Comparison of ENCODE assay signal across 8 cellular contexts in the genomic region with DNA sequence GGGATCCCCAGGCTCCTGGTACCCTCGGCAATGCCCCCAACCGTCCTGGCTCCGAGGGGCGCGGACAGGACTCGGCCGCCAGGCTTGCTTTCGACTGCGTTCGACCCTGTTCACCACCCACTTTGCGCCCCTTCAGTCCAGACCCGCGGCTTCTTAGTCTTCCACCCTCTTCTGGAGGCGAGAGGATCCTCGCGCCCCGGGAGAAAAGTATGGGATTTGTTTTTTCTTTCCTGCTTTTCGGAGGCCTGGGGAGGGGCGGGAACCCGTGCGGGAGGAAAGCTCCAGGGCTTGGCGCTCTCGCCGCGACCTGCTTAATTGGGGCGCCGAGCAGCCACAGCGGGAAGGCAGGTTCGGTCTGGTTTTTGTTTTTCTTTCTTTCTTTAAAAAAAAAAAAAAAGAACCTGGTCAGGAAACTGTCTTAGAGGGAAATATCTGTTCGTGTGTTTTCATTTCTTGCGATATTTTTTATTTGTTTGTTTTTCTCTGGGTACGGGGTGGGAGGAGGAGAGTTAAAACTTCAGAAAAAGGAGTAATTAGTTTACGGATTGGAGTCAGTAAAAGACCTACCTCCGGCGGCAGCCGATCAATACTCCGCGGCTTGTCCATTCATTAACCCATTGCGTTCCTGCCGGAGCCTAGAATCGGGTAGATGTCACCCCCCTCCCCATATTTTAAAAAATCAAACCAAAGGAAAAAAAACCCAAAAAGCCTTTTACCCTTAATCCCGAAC. TPM values are rescaled to one million over a fixed set of nuclear protein-coding genes. Genes with fewer than 3 reads are reported as not detected.
A peak's percentile ranks its signal among the peaks of the same experiment; 100 is the strongest.
DNase-seq lines count a peak whose midpoint lies in the region; ATAC-seq and TF ChIP-seq lines count a peak whose summit lies in the region.

No MANE protein-coding gene starts in this region.

- H3K9ac ChIP-seq in parathyroid adenoma, result no peak overlapping the region

- in situ Hi-C loops in Panc1 (cut with HindIII; ENCODE audit: low pct_unique_long_range_greater_than_20kb, low sequenced_read_pairs), result no loop called here

- no peak for ATAC-seq in Panc1

- H3K27ac Mint-ChIP-seq in CD8-positive, alpha-beta memory T cell, result peak overlapping the region in 1 of 8 donors; percentile 73

- POLR2A ChIA-PET in CD8-positive, alpha-beta memory T cell (lab: Charles Lee), result no interaction called here
- POLR2A ChIA-PET in Panc1 (lab: Charles Lee), result no interaction called here

- no peaks in the 10 kb centered on the region for H3K36me3 ChIP-seq in CD8-positive, alpha-beta memory T cell (ENCODE audit: insufficient read depth, low read length)
- H3K36me3 ChIP-seq in Panc1 (ENCODE audit: control insufficient read depth, insufficient read depth, low read length), result no peaks in the 10 kb centered on the region
- no peaks in the 10 kb centered on the region for H3K36me3 ChIP-seq in esophagus muscularis mucosa
- H3K36me3 ChIP-seq in parathyroid adenoma (ENCODE audit: control insufficient read depth, insufficient read depth, low read length), result no peaks in the 10 kb centered on the region

- DNase-seq in CD8-positive, alpha-beta memory T cell, result no peak
- DNase-seq in Panc1 (ENCODE audit: low read depth, low spot score) (no peak), esophagus muscularis mucosa (ENCODE audit: extremely low spot score) (no peak), medulla oblongata (ENCODE audit: extremely low spot score) (no peak), AG08395 (ENCODE audit: low spot score) (no peak), NCI-H226 (no peak)
- no peak for DNase-seq in stimulated activated CD4-positive, alpha-beta T cell treated with anti-CD3 and anti-CD28 coated beads, Interleukin-1b, Interleukin-23, amount 100 ng/mL, for 48 hours

- H3K27me3 Mint-ChIP-seq in CD8-positive, alpha-beta memory T cell, result peaks cover 70 to 74% of the 10 kb centered on the region in 2 donors

- H3K36me3 Mint-ChIP-seq in CD8-positive, alpha-beta memory T cell, result no peaks in the 10 kb centered on the region

- no TSS peak for BruUV-seq in Panc1 (replicated peaks; lab: Mats Ljungman, UMichigan)

- WGBS in esophagus muscularis mucosa, result 1% methylated on average over 27 of the region's 42 CpGs

- no peak for TF ChIP-seq POLR2A in esophagus muscularis mucosa (IDR thresholded peaks at IDR 0.05; ENCODE audit: low read depth)

- CTCF ChIA-PET in CD8-positive, alpha-beta memory T cell (lab: Charles Lee), result no interaction called here
- CTCF ChIA-PET in Panc1 (lab: Charles Lee), result interaction anchor here (0.8 kb wide), 1 partner anchor 22 kb away, joined by 4 read pairs; no protein-coding TSS in a partner anchor

- peak overlapping the region in 5 of 7 donors; percentile 29 to 74 (median 52) for H3K4me3 Mint-ChIP-seq in CD8-positive, alpha-beta memory T cell

- peaks cover 4% of the 10 kb centered on the region for H3K4me1 ChIP-seq in CD8-positive, alpha-beta memory T cell (ENCODE audit: insufficient read depth, low read length)
- H3K4me1 ChIP-seq in Panc1 (ENCODE audit: control insufficient read depth, insufficient read depth, low read length) (peaks cover 9% of the 10 kb centered on the region; the same call in 1 of the 2 replicates), esophagus muscularis mucosa (peaks cover 40 to 66% (median 58%) of the 10 kb centered on the region in 4 donors), parathyroid adenoma (no peaks in the 10 kb centered on the region)

- H3K27ac ChIP-seq in CD8-positive, alpha-beta memory T cell (ENCODE audit: low read depth, low read length), result no peak overlapping the region
- no peak overlapping the region for H3K27ac ChIP-seq in Panc1 (ENCODE audit: low read length)
- H3K27ac ChIP-seq in esophagus muscularis mucosa (replicated peaks in 1 of 4), result peak overlapping the region in 1 of 4 donors; percentile 24
- H3K27ac ChIP-seq in parathyroid adenoma, result no peak overlapping the region

- peak overlapping the region; percentile 26 for H3K4me2 ChIP-seq in parathyroid adenoma (ENCODE audit: low read length)

- no peak overlapping the region for H3K4me3 ChIP-seq in CD8-positive, alpha-beta memory T cell (ENCODE audit: low read length)
- H3K4me3 ChIP-seq in Panc1 (ENCODE audit: low read depth in 2 of 2, low read length in 2 of 2), result peak overlapping the region; percentile 28 to 48
- peak overlapping the region; percentile 46 to 54 (median 46) for H3K4me3 ChIP-seq in esophagus muscularis mucosa
- H3K4me3 ChIP-seq in parathyroid adenoma (ENCODE audit: low read depth, low read length), result peak overlapping the region; percentile 16

- no peaks in the 10 kb centered on the region for H3K9me3 ChIP-seq in CD8-positive, alpha-beta memory T cell (ENCODE audit: low read length)
- no peaks in the 10 kb centered on the region for H3K9me3 ChIP-seq in Panc1 (ENCODE audit: control insufficient read depth, insufficient read depth, low read depth, low read length)
- H3K9me3 ChIP-seq in esophagus muscularis mucosa, result no peaks in the 10 kb centered on the region
- no peaks in the 10 kb centered on the region for H3K9me3 ChIP-seq in parathyroid adenoma (ENCODE audit: control insufficient read depth, low read length)

- H3K27me3 ChIP-seq in CD8-positive, alpha-beta memory T cell (ENCODE audit: insufficient read depth, low read length, poor library complexity, severe bottlenecking), result peaks cover 38% of the 10 kb centered on the region
- H3K27me3 ChIP-seq in Panc1 (ENCODE audit: control insufficient read depth, insufficient read depth, low read length), result peaks cover 47% of the 10 kb centered on the region
- H3K27me3 ChIP-seq in esophagus muscularis mucosa, result peaks cover 0 to 100% (median 83%) of the 10 kb centered on the region in 4 donors
- H3K27me3 ChIP-seq in parathyroid adenoma (ENCODE audit: control insufficient read depth, insufficient read depth, low read length), result peaks cover 53% of the 10 kb centered on the region

- peaks cover 13 to 39% (median 27%) of the 10 kb centered on the region in 3 donors for H3K4me1 Mint-ChIP-seq in CD8-positive, alpha-beta memory T cell

- TF ChIP-seq EP300 in esophagus muscularis mucosa (IDR thresholded peaks at IDR 0.05), result no peak

- H3K9me3 Mint-ChIP-seq in CD8-positive, alpha-beta memory T cell, result peaks cover 0 to 3% (median 0%) of the 10 kb centered on the region in 5 donors

- no peak for TF ChIP-seq CTCF in Panc1 (IDR thresholded peaks at IDR 0.05)
- no peak for TF ChIP-seq CTCF in esophagus muscularis mucosa (IDR thresholded peaks at IDR 0.05)
- TF ChIP-seq CTCF in parathyroid adenoma (IDR thresholded peaks at IDR 0.05), result no peak

- H2AFZ ChIP-seq in parathyroid adenoma, result peak overlapping the region; percentile 29

- intact Hi-C loops in Panc1 (cut with micrococcal nuclease; ENCODE audit: unreplicated experiment), result no loop called here
- intact Hi-C loops in esophagus muscularis mucosa (cut with DNase I), result no loop called here

- no peaks in the 10 kb centered on the region for H3K79me2 ChIP-seq in parathyroid adenoma

RNA-seq across cellular contexts. Expression of a gene that starts 1.6 kb away (rescaled TPM):
- not detected for total RNA-seq in CD8-positive, alpha-beta memory T cell
- not detected for polyA plus RNA-seq in CD8-positive, alpha-beta memory T cell
- not detected for total RNA-seq in Panc1 (2021; ENCODE audit: unreplicated experiment)
- polyA plus RNA-seq in Panc1 (2012; ENCODE audit: insufficient read length), result not detected
- total RNA-seq in esophagus muscularis mucosa, result under 1 TPM in 2 of 4 donors, not detected in 2; 0.52 to 0.71 TPM
